23 cellular contexts compared by ENCODE assay signal in genomic region chr11:116309446-116309845, GRCh38.
DNase-seq lines count a peak whose midpoint lies in the region; ATAC-seq and TF ChIP-seq lines count a peak whose summit lies in the region.
"Had no signal": no experiment of that assay in that cellular context is flagged by ENCODE, and none has a peak within 500 bp of the region (broad histone marks: within the 10 kb centered on the region; RNA-seq: fewer than 3 reads in every experiment).

No MANE protein-coding gene starts in this region.

- TF ChIP-seq CTCF in brain (conservative IDR thresholded peaks at IDR 0.05) (no peak), osteocyte (IDR thresholded peaks at IDR 0.05) (no peak)

- H3K27ac Mint-ChIP-seq in brain (peak overlapping the region in 3 of 5 experiments; percentile 46 to 56 (median 49)), osteocyte (ENCODE audit: unreplicated experiment) (no peak overlapping the region)
- H3K27ac Mint-ChIP-seq: CD4-positive, alpha-beta T cell had no signal

- peaks cover 0 to 5% (median 3%) of the 10 kb centered on the region in 5 experiments for H3K9me3 Mint-ChIP-seq in brain
- H3K9me3 Mint-ChIP-seq in osteocyte (ENCODE audit: unreplicated experiment), result peaks cover 5% of the 10 kb centered on the region
- H3K9me3 Mint-ChIP-seq: CD4-positive, alpha-beta T cell had no signal

- H3K27me3 Mint-ChIP-seq in brain, result peaks cover 2% of the 10 kb centered on the region
- H3K27me3 Mint-ChIP-seq in osteocyte (ENCODE audit: unreplicated experiment), result no peaks in the 10 kb centered on the region

- in situ Hi-C loops in ACHN (cut with HindIII; ENCODE audit: low pct_ligation_motif_present, low pct_unique_long_range_greater_than_20kb, low sequenced_read_pairs), result no loop called here

- H3K4me3 Mint-ChIP-seq in brain, result no peak overlapping the region
- H3K4me3 Mint-ChIP-seq in osteocyte (ENCODE audit: unreplicated experiment), result no peak overlapping the region
- H3K4me3 Mint-ChIP-seq: CD4-positive, alpha-beta T cell had no signal

- H3K4me1 Mint-ChIP-seq in brain (peaks cover 50% of the 10 kb centered on the region), osteocyte (ENCODE audit: unreplicated experiment) (no peaks in the 10 kb centered on the region)

- DNase-seq in ACHN (peak; percentile 11), NCI-H526 (lab: John Stamatoyannopoulos, UW) (peak; percentile 31 to 70), osteocyte (ENCODE audit: extremely low spot score, unreplicated experiment) (peak; percentile 19), hippocampal formation (lab: John Stamatoyannopoulos, UW) (no peak)
- no peak for DNase-seq in stimulated activated CD4-positive, alpha-beta T cell treated with anti-CD3 and anti-CD28 coated beads, Interleukin-15, amount 100 ng/mL, for 24 hours
- DNase-seq: 8988T; CD4-positive, alpha-beta T cell; COR-L47; DMS79; GF-D8; NCI-H1105; NCI-H1436 treated with DMSO at 0.1 percent for 48 hours; NCI-H187 treated with DMSO at 0.1 percent for 48 hours; NCI-H2171 treated with DMSO at 0.1 percent for 48 hours; NCI-H345; NCI-H524; NCI-H82; PC-9; SHP77 treated with DMSO at 0.1 percent for 48 hours; SW 1271 had no signal

- ATAC-seq in GM19351 (IDR thresholded peaks at IDR 0.05; ENCODE audit: unreplicated experiment), result no peak
- no peak for ATAC-seq in HG03159 (IDR thresholded peaks at IDR 0.05; ENCODE audit: unreplicated experiment)

- H3K36me3 Mint-ChIP-seq in brain (no peaks in the 10 kb centered on the region), osteocyte (ENCODE audit: unreplicated experiment) (no peaks in the 10 kb centered on the region)

Comparison
In these comparisons a context has a peak if more than half of its experiments do, and no peak if none do; other contexts are left out.
1. DNase-seq: peak in ACHN (single experiment), NCI-H526 (2 of 2) and osteocyte (single experiment); none in stimulated activated CD4-positive, alpha-beta T cell treated with anti-CD3 and anti-CD28 coated beads, Interleukin-15, amount 100 ng/mL, for 24 hours (single experiment) and hippocampal formation (0 of 2).